ENCODE assay signal across 7 cellular contexts in genomic region chr9:99905833-99906402, GRCh38. TPM values are rescaled to one million over a fixed set of nuclear protein-coding genes. Genes with fewer than 3 reads are reported as not detected.
DNase-seq lines count a peak whose midpoint lies in the region; ATAC-seq and TF ChIP-seq lines count a peak whose summit lies in the region.

No MANE protein-coding gene starts in this region.

- H2AFZ ChIP-seq in KMS-11 (ENCODE audit: low read depth) = peak overlapping the region; percentile 99

- TF ChIP-seq CTCF in GM12875 (IDR thresholded peaks at IDR 0.05; ENCODE audit: borderline replicate concordance, insufficient read depth, low read depth, low read length) (no peak), KMS-11 (conservative IDR thresholded peaks at IDR 0.05; ENCODE audit: low read depth, low read length) (no peak), brain microvascular endothelial cell (IDR thresholded peaks at IDR 0.05; ENCODE audit: low read depth, low read length, missing control alignments) (no peak), vagina (IDR thresholded peaks at IDR 0.05) (no peak)

- DNase-seq in brain microvascular endothelial cell = no peak
- no peak for DNase-seq in memory B cell (ENCODE audit: low spot score in 2 of 2)
- no peak for DNase-seq in vagina (ENCODE audit: extremely low spot score in 2 of 2)
- no peak for DNase-seq in activated CD8-positive, alpha-beta memory T cell treated with anti-CD3 and anti-CD28 coated beads, Interleukin-2, amount 50 U/mL, for 4 hours

- ATAC-seq in memory B cell (ENCODE audit: low read depth) = no peak
- ATAC-seq in GM18505 (IDR thresholded peaks at IDR 0.05; ENCODE audit: unreplicated experiment) = no peak

- peak overlapping the region; percentile 93 for H3K4me3 Mint-ChIP-seq in memory B cell

- H3K4me1 Mint-ChIP-seq in memory B cell = peaks cover 20% of the 10 kb centered on the region

- H3K27me3 ChIP-seq in KMS-11 (ENCODE audit: insufficient read depth, low read depth) (no peaks in the 10 kb centered on the region), brain microvascular endothelial cell (replicated peaks) (no peaks in the 10 kb centered on the region), vagina (no peaks in the 10 kb centered on the region)

- no peaks in the 10 kb centered on the region for H3K36me3 Mint-ChIP-seq in memory B cell

- H3K36me3 ChIP-seq in KMS-11 (ENCODE audit: insufficient read depth) (no peaks in the 10 kb centered on the region), brain microvascular endothelial cell (replicated peaks) (no peaks in the 10 kb centered on the region), vagina (no peaks in the 10 kb centered on the region)

- H3K27ac ChIP-seq in KMS-11 = no peak overlapping the region
- H3K27ac ChIP-seq in brain microvascular endothelial cell = no peak overlapping the region
- peak overlapping the region; percentile 97 for H3K27ac ChIP-seq in vagina

- peaks cover 4% of the 10 kb centered on the region for H3K27me3 Mint-ChIP-seq in memory B cell

- no peak for TF ChIP-seq POLR2A in vagina (IDR thresholded peaks at IDR 0.05)
- TF ChIP-seq POLR2A in GM18505 (IDR thresholded peaks at IDR 0.05; ENCODE audit: borderline replicate concordance, extremely low read depth, insufficient read depth, insufficient read length) = no peak

- in situ Hi-C loops in brain microvascular endothelial cell (cut with HindIII; ENCODE audit: low pct_ligation_motif_present, low sequenced_read_pairs) = no loop called here

- H3K9me3 Mint-ChIP-seq in memory B cell = peaks cover 2% of the 10 kb centered on the region

- peak overlapping the region; percentile 91 for H3K4me2 ChIP-seq in KMS-11

- intact Hi-C loops in vagina (cut with DNase I) = loop anchor here (1.0 to 2.0 kb wide), 2 partner anchors 80 to 83 kb away; no protein-coding TSS in a partner anchor

- H3K4me1 ChIP-seq in KMS-11 (ENCODE audit: low read depth, poor library complexity, severe bottlenecking) (peaks cover 21% of the 10 kb centered on the region), vagina (peaks cover 37% of the 10 kb centered on the region)

- H3K9ac ChIP-seq in KMS-11 = no peak overlapping the region; the same call in 1 of the 2 replicates

- no peaks in the 10 kb centered on the region for H3K9me3 ChIP-seq in vagina

- H3K79me2 ChIP-seq in KMS-11 (ENCODE audit: insufficient read depth, low read depth) = 0 out of 2 replicates have a peak, but pooled peaks cover 5% of the 10 kb centered on the region

- peak overlapping the region; percentile 98 for H3K27ac Mint-ChIP-seq in memory B cell

- H3K4me3 ChIP-seq in GM12875 (ENCODE audit: low read depth, low read length) (peak overlapping the region; percentile 99), KMS-11 (IDR thresholded peaks at IDR 0.05; ENCODE audit: insufficient read depth, low read depth, low read length) (no peak overlapping the region), brain microvascular endothelial cell (ENCODE audit: low read depth, low read length) (peak overlapping the region; percentile 91), vagina (peak overlapping the region; percentile 71 to 90)

- H4K20me1 ChIP-seq in KMS-11 (ENCODE audit: insufficient read depth) = no peaks in the 10 kb centered on the region

RNA-seq across cellular contexts. Expression of gene STX17, which starts 0.5 kb away (rescaled TPM):
- 55.7 TPM for total RNA-seq in vagina
